ENCODE assay signal across 19 cellular contexts in the genomic region with DNA sequence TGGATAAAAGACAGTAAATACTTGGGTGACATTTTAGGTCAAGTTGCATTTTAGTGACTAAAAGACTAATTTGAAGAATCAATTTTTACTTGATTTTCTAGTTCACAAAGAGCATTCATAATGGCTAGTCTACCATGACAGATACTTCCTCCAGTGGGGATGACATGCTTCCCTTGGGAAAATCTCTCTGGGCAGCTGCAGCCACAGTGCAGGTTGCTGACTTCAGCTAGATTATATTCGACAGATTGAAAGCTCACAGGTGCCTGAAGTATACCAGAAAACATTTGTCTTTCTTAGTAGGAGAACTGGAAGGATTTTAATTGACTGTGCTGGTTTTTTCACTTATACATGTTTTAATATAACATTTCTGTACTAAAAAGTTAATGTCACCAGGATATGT.
DNase-seq lines count a peak whose midpoint lies in the region; ATAC-seq, FAIRE-seq and TF ChIP-seq lines count a peak whose summit lies in the region.
"Had no signal": no experiment of that assay in that cellular context is flagged by ENCODE, and none has a peak within 500 bp of the region (broad histone marks: within the 10 kb centered on the region; RNA-seq: fewer than 3 reads in every experiment).

No MANE protein-coding gene starts in this region.

- ATAC-seq in heart right ventricle: no peak
- no peak for ATAC-seq in GM19035 (IDR thresholded peaks at IDR 0.05; ENCODE audit: unreplicated experiment)
- ATAC-seq: GM23338, HepG2 had no signal

- WGBS in heart right ventricle, 2 donors: 43 to 44% methylated on average over 1 of the region's 1 CpG

- POLR2A ChIA-PET in HEK293T (lab: Yijun Ruan, JAX): no interaction called here

- peak overlapping the region; percentile 83 for H3K27ac ChIP-seq in SJCRH30
- H3K27ac ChIP-seq in kidney (ENCODE audit: low read depth in 2 of 2, low read length in 2 of 2): no peak overlapping the region
- no peak overlapping the region for H3K27ac ChIP-seq in heart right ventricle

- no peak overlapping the region for H3K9ac ChIP-seq in kidney (ENCODE audit: low read length in 2 of 2)

- TF ChIP-seq CTCF in kidney (IDR thresholded peaks at IDR 0.05; ENCODE audit: borderline replicate concordance, extremely low read depth, insufficient read depth) (no peak), heart right ventricle (IDR thresholded peaks at IDR 0.05) (no peak)

- FAIRE-seq in kidney (lab: Jason Lieb, UNC): peak; percentile 72
- FAIRE-seq: A204.1, GM12892, H54, HepG2 had no signal

- H3K27me3 ChIP-seq in SJCRH30 (no peaks in the 10 kb centered on the region), heart right ventricle (no peaks in the 10 kb centered on the region)
- H3K27me3 ChIP-seq: BE2C had no signal

- H3K4me3 ChIP-seq in SJCRH30 (no peak overlapping the region), kidney (ENCODE audit: low read length in 2 of 2) (no peak overlapping the region), heart right ventricle (no peak overlapping the region)
- H3K4me3 ChIP-seq: GM23338 had no signal

- H3K9me3 ChIP-seq in SJCRH30 (replicated peaks): no peaks in the 10 kb centered on the region
- no peaks in the 10 kb centered on the region for H3K9me3 ChIP-seq in kidney (ENCODE audit: control insufficient read depth in 1 of 2, low read length in 2 of 2)
- no peaks in the 10 kb centered on the region for H3K9me3 ChIP-seq in heart right ventricle
- H3K9me3 ChIP-seq: BE2C had no signal

- DNase-seq in LHCN-M2 (ENCODE audit: low read depth): peak; percentile 36
- DNase-seq in SJCRH30: peak; percentile 72 to 85
- no peak for DNase-seq in kidney
- no peak for DNase-seq in HEK293T (ENCODE audit: extremely low spot score)
- no peak for DNase-seq in heart right ventricle
- DNase-seq: ACHN; BE2C; CD4-positive, alpha-beta memory T cell; DMS153; DMS79; GDM1; HCEC 1CT; HFFc6 had no signal

- H3K4me1 ChIP-seq in SJCRH30 (peaks cover 54% of the 10 kb centered on the region), kidney (ENCODE audit: control insufficient read depth in 1 of 2, insufficient read depth in 1 of 2, low read depth in 1 of 2, low read length in 2 of 2) (no peaks in the 10 kb centered on the region), heart right ventricle (no peaks in the 10 kb centered on the region)
- H3K4me1 ChIP-seq: BE2C had no signal

- H3K36me3 ChIP-seq in SJCRH30: no peaks in the 10 kb centered on the region
- no peaks in the 10 kb centered on the region for H3K36me3 ChIP-seq in kidney (ENCODE audit: control insufficient read depth in 1 of 2, insufficient read depth in 2 of 2, low read length in 2 of 2)
- H3K36me3 ChIP-seq in heart right ventricle: no peaks in the 10 kb centered on the region
- H3K36me3 ChIP-seq: BE2C had no signal

- intact Hi-C loops in kidney (cut with DNase I): no loop called here
- intact Hi-C loops in heart right ventricle (cut with DNase I): no loop called here

- CTCF ChIA-PET in HEK293T (lab: Yijun Ruan, JAX): no interaction called here

TF ChIP-seq in HEK293T, 16 proteins besides CTCF, POLR2A, EP300 and RAD21:
- TF ChIP-seq TARDBP (IDR thresholded peaks at IDR 0.05) (no peak), ZNF384 (IDR thresholded peaks at IDR 0.05) (no peak), CTBP1 (IDR thresholded peaks at IDR 0.05; ENCODE audit: borderline replicate concordance) (no peak), L3MBTL2 (conservative IDR thresholded peaks at IDR 0.05) (no peak), ELF4 (IDR thresholded peaks at IDR 0.05) (no peak), LEF1 (IDR thresholded peaks at IDR 0.05; ENCODE audit: borderline replicate concordance) (no peak), SP1 (IDR thresholded peaks at IDR 0.05) (no peak), ARNT (IDR thresholded peaks at IDR 0.05) (no peak), FOXK2 (IDR thresholded peaks at IDR 0.05) (no peak), HDGF (IDR thresholded peaks at IDR 0.05; ENCODE audit: borderline replicate concordance) (no peak), BHLHE40 (IDR thresholded peaks at IDR 0.05; ENCODE audit: borderline replicate concordance) (no peak), NFRKB (IDR thresholded peaks at IDR 0.05) (no peak)

Comparison
In these comparisons a context has a peak if more than half of its experiments do, and no peak if none do; other contexts are left out.
1. DNase-seq: peak in LHCN-M2 (single experiment) and SJCRH30 (2 of 2); none in kidney (single experiment), HEK293T (single experiment) and heart right ventricle (0 of 2).